32 cellular contexts compared by ENCODE assay signal in genomic region chr7:22979861-22980260, GRCh38. TPM values are rescaled to one million over a fixed set of nuclear protein-coding genes. Genes with fewer than 3 reads are reported as not detected.
A peak's percentile ranks its signal among the peaks of the same experiment; 100 is the strongest.
DNase-seq lines count a peak whose midpoint lies in the region; ATAC-seq, FAIRE-seq and TF ChIP-seq lines count a peak whose summit lies in the region.
"Had no signal": no experiment of that assay in that cellular context is flagged by ENCODE, and none has a peak within 500 bp of the region (broad histone marks: within the 10 kb centered on the region; RNA-seq: fewer than 3 reads in every experiment).

No MANE protein-coding gene starts in this region.

- TF ChIP-seq EP300 in SK-N-SH (IDR thresholded peaks at IDR 0.05; ENCODE audit: borderline replicate concordance in 1 of 2, low read depth in 1 of 2, low read length in 1 of 2): no peak

- 9% methylated on average over 1 of the region's 1 CpG for WGBS in SK-N-SH (ENCODE audit: low lambda C conversion rate)

- H3K9me3 ChIP-seq in SK-N-SH (no peaks in the 10 kb centered on the region), astrocyte (ENCODE audit: insufficient read depth, low read depth, low read length) (no peaks in the 10 kb centered on the region)
- H3K9me3 ChIP-seq: left ventricle myocardium inferior, pancreas, right atrium auricular region, SJCRH30, suprapubic skin had no signal

- H3K27me3 Mint-ChIP-seq in astrocyte (ENCODE audit: low read depth, unreplicated experiment): no peaks in the 10 kb centered on the region
- H3K27me3 Mint-ChIP-seq in glutamatergic neuron (ENCODE audit: unreplicated experiment): peaks cover 2% of the 10 kb centered on the region
- H3K27me3 Mint-ChIP-seq: activated naive CD4-positive, alpha-beta T cell treated with anti-CD3 and anti-CD28 coated beads, Interleukin-2, amount 50 U/mL, for 24 hours; activated T-helper 17 cell treated with anti-CD3 and anti-CD28 coated beads, Interleukin-2, amount 50 U/mL, for 72 hours; CD4-positive, CD25-positive, alpha-beta regulatory T cell; dendritic cell treated with granulocyte-macrophage colony-stimulating factor and Interleukin-4, amounts not matched to agents 40 ng/mL and 50 ng/mL, for 4 days; natural killer cell treated with Interleukin-12 subunit alpha and Interleukin-12 subunit beta and Interleukin-15 and Interleukin-18, amount 100 ng/mL, for 72 hours; stimulated activated naive B cell treated with anti-CD40 and anti-IgM and Interleukin-4, amounts not matched to agents 10 μg/mL and 1 μg/mL and 100 μg/mL, for 72 hours had no signal

- no peak for TF ChIP-seq RAD21 in SK-N-SH (IDR thresholded peaks at IDR 0.05; ENCODE audit: low read length)

- H3K4me1 ChIP-seq in SK-N-SH (ENCODE audit: control insufficient read depth in 1 of 2, insufficient read depth in 2 of 2, low read depth in 1 of 2, low read length in 1 of 2) (no peaks in the 10 kb centered on the region; a peak in 1 of 4 replicates), astrocyte (ENCODE audit: insufficient read depth, low read length) (peaks cover 18% of the 10 kb centered on the region)
- H3K4me1 ChIP-seq: left ventricle myocardium inferior, pancreas, right atrium auricular region, SJCRH30, suprapubic skin had no signal

- H3K79me2 ChIP-seq in SK-N-SH (ENCODE audit: insufficient read depth): no peaks in the 10 kb centered on the region
- H3K79me2 ChIP-seq in astrocyte (ENCODE audit: insufficient read depth, low read length): peaks cover 43% of the 10 kb centered on the region

- no peaks in the 10 kb centered on the region for H3K9me2 ChIP-seq in SK-N-SH

- POLR2A ChIA-PET in SK-N-SH (lab: Yijun Ruan, JAX): no interaction called here

- no peak overlapping the region for H3K4me3 Mint-ChIP-seq in astrocyte (ENCODE audit: unreplicated experiment)
- no peak overlapping the region for H3K4me3 Mint-ChIP-seq in glutamatergic neuron (ENCODE audit: unreplicated experiment)
- H3K4me3 Mint-ChIP-seq: activated naive CD4-positive, alpha-beta T cell treated with anti-CD3 and anti-CD28 coated beads, Interleukin-2, amount 50 U/mL, for 24 hours; activated T-helper 17 cell treated with anti-CD3 and anti-CD28 coated beads, Interleukin-2, amount 50 U/mL, for 72 hours; CD4-positive, CD25-positive, alpha-beta regulatory T cell; dendritic cell treated with granulocyte-macrophage colony-stimulating factor and Interleukin-4, amounts not matched to agents 40 ng/mL and 50 ng/mL, for 4 days; natural killer cell treated with Interleukin-12 subunit alpha and Interleukin-12 subunit beta and Interleukin-15 and Interleukin-18, amount 100 ng/mL, for 72 hours; stimulated activated naive B cell treated with anti-CD40 and anti-IgM and Interleukin-4, amounts not matched to agents 10 μg/mL and 1 μg/mL and 100 μg/mL, for 72 hours had no signal

- H2AFZ ChIP-seq in SK-N-SH (ENCODE audit: low read depth): peak overlapping the region; percentile 76; the same call in 1 of the 2 replicates
- no peak overlapping the region for H2AFZ ChIP-seq in astrocyte (ENCODE audit: low read depth, low read length)

- no peaks in the 10 kb centered on the region for H3K27me3 ChIP-seq in SK-N-SH (ENCODE audit: insufficient read depth)
- no peaks in the 10 kb centered on the region for H3K27me3 ChIP-seq in astrocyte (ENCODE audit: insufficient read depth, low read length)
- H3K27me3 ChIP-seq: pancreas, right atrium auricular region, SJCRH30, suprapubic skin had no signal

- H3K27ac Mint-ChIP-seq in astrocyte (ENCODE audit: unreplicated experiment) (peak overlapping the region; percentile 15), glutamatergic neuron (ENCODE audit: unreplicated experiment) (no peak overlapping the region)
- H3K27ac Mint-ChIP-seq: activated T-helper 17 cell treated with anti-CD3 and anti-CD28 coated beads, Interleukin-2, amount 50 U/mL, for 72 hours; CD4-positive, CD25-positive, alpha-beta regulatory T cell; dendritic cell treated with granulocyte-macrophage colony-stimulating factor and Interleukin-4, amounts not matched to agents 40 ng/mL and 50 ng/mL, for 4 days; natural killer cell treated with Interleukin-12 subunit alpha and Interleukin-12 subunit beta and Interleukin-15 and Interleukin-18, amount 100 ng/mL, for 72 hours; stimulated activated naive B cell treated with anti-CD40 and anti-IgM and Interleukin-4, amounts not matched to agents 10 μg/mL and 1 μg/mL and 100 μg/mL, for 72 hours had no signal

- H3K4me3 ChIP-seq in SK-N-SH (ENCODE audit: low read depth in 2 of 2, low read length in 1 of 2) (no peak overlapping the region), astrocyte (ENCODE audit: insufficient read depth, low read depth, low read length) (no peak overlapping the region)
- H3K4me3 ChIP-seq: left ventricle myocardium inferior, pancreas, right atrium auricular region, SJCRH30, suprapubic skin had no signal

- ATAC-seq in SK-N-SH treated with all-trans-retinoic acid at 6 μM for 48 hours (no peak), HG03095 (IDR thresholded peaks at IDR 0.05; ENCODE audit: unreplicated experiment) (no peak)
- ATAC-seq: activated T-helper 17 cell treated with anti-CD3 and anti-CD28 coated beads, Interleukin-2, amount 50 U/mL, for 72 hours; natural killer cell treated with Interleukin-12 subunit alpha and Interleukin-12 subunit beta and Interleukin-15 and Interleukin-18, amount 100 ng/mL, for 72 hours; stimulated activated naive B cell treated with anti-CD40 and anti-IgM and Interleukin-4, amounts not matched to agents 10 μg/mL and 1 μg/mL and 100 μg/mL, for 72 hours had no signal

- H3K9me3 Mint-ChIP-seq in astrocyte (ENCODE audit: unreplicated experiment) (no peaks in the 10 kb centered on the region), glutamatergic neuron (ENCODE audit: unreplicated experiment) (peaks cover 5% of the 10 kb centered on the region)
- H3K9me3 Mint-ChIP-seq: activated naive CD4-positive, alpha-beta T cell treated with anti-CD3 and anti-CD28 coated beads, Interleukin-2, amount 50 U/mL, for 24 hours; activated T-helper 17 cell treated with anti-CD3 and anti-CD28 coated beads, Interleukin-2, amount 50 U/mL, for 72 hours; CD4-positive, CD25-positive, alpha-beta regulatory T cell; dendritic cell treated with granulocyte-macrophage colony-stimulating factor and Interleukin-4, amounts not matched to agents 40 ng/mL and 50 ng/mL, for 4 days; natural killer cell treated with Interleukin-12 subunit alpha and Interleukin-12 subunit beta and Interleukin-15 and Interleukin-18, amount 100 ng/mL, for 72 hours; stimulated activated naive B cell treated with anti-CD40 and anti-IgM and Interleukin-4, amounts not matched to agents 10 μg/mL and 1 μg/mL and 100 μg/mL, for 72 hours had no signal

- TF ChIP-seq CTCF in SK-N-SH (IDR thresholded peaks at IDR 0.05): no peak
- TF ChIP-seq CTCF in astrocyte (IDR thresholded peaks at IDR 0.05; ENCODE audit: insufficient read depth, low read depth, low read length): no peak
- TF ChIP-seq CTCF in glutamatergic neuron (IDR thresholded peaks at IDR 0.05; ENCODE audit: partially characterized antibody, unreplicated experiment): no peak

- H3K27ac ChIP-seq in SK-N-SH (ENCODE audit: low read depth in 2 of 2, low read length in 1 of 2) (peak overlapping the region; percentile 61 to 79; a peak in 3 of 4 replicates), astrocyte (ENCODE audit: low read depth, low read length) (peak overlapping the region; percentile 90)
- H3K27ac ChIP-seq: 22Rv1, left ventricle myocardium inferior, pancreas, SJCRH30 had no signal

- H3K36me3 ChIP-seq in SK-N-SH (replicated peaks in 1 of 2; ENCODE audit: control insufficient read depth in 1 of 2, insufficient read depth in 2 of 2, low read length in 1 of 2) (peaks cover 0 to 11% of the 10 kb centered on the region in 2 experiments), astrocyte (ENCODE audit: insufficient read depth, low read length) (peaks cover 27% of the 10 kb centered on the region)
- H3K36me3 ChIP-seq: pancreas had no signal

- no peak for DNase-seq in SK-N-SH
- DNase-seq in astrocyte (ENCODE audit: low read depth): no peak
- DNase-seq in kidney tubule cell (ENCODE audit: low spot score): peak; percentile 20
- no peak for DNase-seq in activated CD8-positive, alpha-beta memory T cell treated with anti-CD3 and anti-CD28 coated beads, Interleukin-2, amount 50 U/mL, for 48 hours
- no peak for DNase-seq in glutamatergic neuron
- DNase-seq in NCI-H82 (lab: John Stamatoyannopoulos, UW): no peak
- DNase-seq: activated CD4-positive, alpha-beta T cell treated with anti-CD3 and anti-CD28 coated beads, Interleukin-2, amount 50 U/mL, for 48 hours; aorta; CD4-positive, CD25-positive, alpha-beta regulatory T cell; central memory CD4-positive, alpha-beta T cell; left ventricle myocardium inferior; midbrain; MM.1S; NCI-H1417; NCI-H345; pancreas; SJCRH30; stimulated activated CD4-positive, alpha-beta T cell treated with anti-CD3 and anti-CD28 coated beads, Interleukin-15, amount 100 ng/mL, for 24 hours; stimulated activated naive B cell treated with anti-CD40 and anti-IgM and Interleukin-4, amounts not matched to agents 10 μg/mL and 1 μg/mL and 100 μg/mL, for 72 hours; T-helper 1 cell had no signal

- H3K4me1 Mint-ChIP-seq in astrocyte (ENCODE audit: low read depth, unreplicated experiment) (peaks cover 23% of the 10 kb centered on the region), glutamatergic neuron (ENCODE audit: low read depth, unreplicated experiment) (peaks cover under 1% of the 10 kb centered on the region)
- H3K4me1 Mint-ChIP-seq: activated T-helper 17 cell treated with anti-CD3 and anti-CD28 coated beads, Interleukin-2, amount 50 U/mL, for 72 hours had no signal

- FAIRE-seq in astrocyte (lab: Jason Lieb, UNC): peak; percentile 69
- FAIRE-seq: endometrium, H1, pancreas, urothelium cell line had no signal

- H4K20me1 ChIP-seq in SK-N-SH (ENCODE audit: insufficient read depth) (no peaks in the 10 kb centered on the region), astrocyte (ENCODE audit: insufficient read depth, low read length) (no peaks in the 10 kb centered on the region)

- H3F3A ChIP-seq in SK-N-SH (replicated peaks; ENCODE audit: insufficient read depth): peaks cover 23% of the 10 kb centered on the region

- H3K4me2 ChIP-seq in SK-N-SH: peak overlapping the region; percentile 30; the same call in 1 of the 2 replicates
- peak overlapping the region; percentile 69 for H3K4me2 ChIP-seq in astrocyte (ENCODE audit: low read length)

- CTCF ChIA-PET in SK-N-SH (lab: Yijun Ruan, JAX): no interaction called here

- H3K9ac ChIP-seq in SK-N-SH (peak overlapping the region; percentile 7; the same call in 1 of the 2 replicates), astrocyte (ENCODE audit: low read length) (peak overlapping the region; percentile 57)

- H3K36me3 Mint-ChIP-seq in astrocyte (ENCODE audit: low read depth, unreplicated experiment) (peaks cover 4% of the 10 kb centered on the region), glutamatergic neuron (ENCODE audit: unreplicated experiment) (peaks cover 1% of the 10 kb centered on the region)

TF ChIP-seq in SK-N-SH, 30 proteins besides CTCF, POLR2A, EP300 and RAD21 (continues in another document):
- TF ChIP-seq TCF12 (IDR thresholded peaks at IDR 0.05): no peak

TF ChIP-seq in SK-N-SH treated with all-trans-retinoic acid at 6 μM for 48 hours, 23 proteins besides CTCF, POLR2A, EP300 and RAD21 (continues in another document):
- TF ChIP-seq ZC3H10 (CRISPR knock-in tag; IDR thresholded peaks at IDR 0.05): no peak
- no peak for TF ChIP-seq CSDC2 (CRISPR knock-in tag; IDR thresholded peaks at IDR 0.05)

RNA-seq across cellular contexts. Expression of gene HYCC1, which starts 34.1 kb away (rescaled TPM):
- 5.3 and 5.8 TPM in 2 replicates for polyA plus RNA-seq in SK-N-SH (2012; rRNA removed)
- polyA plus RNA-seq in SK-N-SH (2012; cell fraction: cytosol; rRNA removed): 7.4 and 9.4 TPM in 2 replicates
- polyA plus RNA-seq in SK-N-SH (2012; cell fraction: nucleus; rRNA removed): 5.2 and 6.0 TPM in 2 replicates
- 78.5 and 79.8 TPM in 2 replicates for total RNA-seq in astrocyte
- total RNA-seq in glutamatergic neuron (ENCODE audit: unreplicated experiment): 131 TPM
